15 cellular contexts compared by ENCODE assay signal in genomic region chr3:73446467-73447110, GRCh38.
DNase-seq lines count a peak whose midpoint lies in the region; ATAC-seq and TF ChIP-seq lines count a peak whose summit lies in the region.
"Had no signal": no experiment of that assay in that cellular context is flagged by ENCODE, and none has a peak within 500 bp of the region (broad histone marks: within the 10 kb centered on the region; RNA-seq: fewer than 3 reads in every experiment).

No MANE protein-coding gene starts in this region.

- no peak overlapping the region for H2BK15ac ChIP-seq in mesendoderm (replicated peaks; ENCODE audit: low read depth)

- H3K9ac ChIP-seq in mesendoderm (ENCODE audit: low read length), result no peak overlapping the region

- H2BK120ac ChIP-seq in mesendoderm (ENCODE audit: low read depth, low read length), result no peak overlapping the region

- H3K27ac ChIP-seq in heart right ventricle (peak overlapping the region in 6 of 10 donors; percentile 4 to 45 (median 32)), mesendoderm (ENCODE audit: low read depth, low read length) (no peak overlapping the region)
- H3K27ac ChIP-seq: 22Rv1, A549, C4-2B had no signal

- no peak overlapping the region for H4K5ac ChIP-seq in mesendoderm (ENCODE audit: low read length)

- ATAC-seq in Right ventricle myocardium inferior (peak; percentile 63), heart right ventricle (peak in 7 of 8 donors; percentile 32 to 85 (median 64)), HG03460 (IDR thresholded peaks at IDR 0.05; ENCODE audit: unreplicated experiment) (no peak)
- ATAC-seq: A549 had no signal

- H3K23ac ChIP-seq in mesendoderm (ENCODE audit: low read length), result no peak overlapping the region

- peaks cover 0 to 68% (median 39%) of the 10 kb centered on the region in 9 donors for H3K4me1 ChIP-seq in heart right ventricle
- no peaks in the 10 kb centered on the region for H3K4me1 ChIP-seq in mesendoderm (ENCODE audit: control insufficient read depth, low read depth, low read length)
- H3K4me1 ChIP-seq: A549 had no signal

- H3K79me2 ChIP-seq in mesendoderm (ENCODE audit: control insufficient read depth, insufficient read depth, low read length), result no peaks in the 10 kb centered on the region

- H3K4ac ChIP-seq in mesendoderm (ENCODE audit: low read depth, low read length), result peak overlapping the region; percentile 43

- no peak overlapping the region for H2BK5ac ChIP-seq in mesendoderm (ENCODE audit: low read length)

- DNase-seq in Right ventricle myocardium inferior (ENCODE audit: missing footprints) (no peak), cardiac septum (ENCODE audit: low spot score) (no peak), heart right ventricle (no peak), mesendoderm (no peak), NCI-H2227 (lab: John Stamatoyannopoulos, UW; ENCODE audit: unreplicated experiment) (no peak)
- DNase-seq in activated CD8-positive, alpha-beta memory T cell treated with anti-CD3 and anti-CD28 coated beads, Interleukin-2, amount 50 U/mL, for 48 hours, result no peak
- DNase-seq: AML-193; Caco-2; CD4-positive, alpha-beta T cell; GOT3; H7 had no signal

- H3K56ac ChIP-seq in mesendoderm (ENCODE audit: low read length), result no peak overlapping the region

- H3K79me1 ChIP-seq in mesendoderm (ENCODE audit: low read length), result no peaks in the 10 kb centered on the region

- intact Hi-C loops in Right ventricle myocardium inferior (cut with DNase I), result no loop called here
- intact Hi-C loops in cardiac septum (cut with DNase I), result no loop called here
- intact Hi-C loops in heart right ventricle (cut with DNase I), result loop anchor here in 1 of 10 donors (1.0 kb wide), 1 partner anchor 44 kb away; no protein-coding TSS in a partner anchor

- H3K27me3 ChIP-seq in heart right ventricle, result no peaks in the 10 kb centered on the region
- H3K27me3 ChIP-seq in mesendoderm (ENCODE audit: insufficient read depth, low read length, poor library complexity), result no peaks in the 10 kb centered on the region

- H3K4me2 ChIP-seq in mesendoderm (ENCODE audit: low read length), result no peak overlapping the region
- H3K4me2 ChIP-seq: A549 had no signal

- H3K18ac ChIP-seq in mesendoderm (ENCODE audit: low read length), result no peak overlapping the region

- H4K8ac ChIP-seq in mesendoderm (ENCODE audit: low read depth, low read length), result no peak overlapping the region

- H3K36me3 ChIP-seq in heart right ventricle (no peaks in the 10 kb centered on the region), mesendoderm (ENCODE audit: control insufficient read depth, insufficient read depth, low read length) (no peaks in the 10 kb centered on the region)

- TF ChIP-seq CTCF in heart right ventricle (IDR thresholded peaks at IDR 0.05), result no peak

- no peaks in the 10 kb centered on the region for H3K9me3 ChIP-seq in heart right ventricle
- H3K9me3 ChIP-seq: A549, Caco-2 had no signal

- H3K4me3 ChIP-seq in heart right ventricle (no peak overlapping the region), mesendoderm (ENCODE audit: low read length) (no peak overlapping the region)
- H3K4me3 ChIP-seq: A549 had no signal

- 34 to 44% methylated on average over 10 of the region's 10 CpGs for WGBS in heart right ventricle, 2 donors
- no CpG with 5 or more reads among the region's 10 CpGs for WGBS in mesendoderm (ENCODE audit: extremely low coverage, insufficient coverage, low lambda C conversion rate)

- H2AK5ac ChIP-seq in mesendoderm (ENCODE audit: low read length), result peak overlapping the region; percentile 59
